ENCODE assay signal across 17 cellular contexts in genomic region chr5:171400169-171400568, GRCh38. TPM values are rescaled to one million over a fixed set of nuclear protein-coding genes. Genes with fewer than 3 reads are reported as not detected.
"Had no signal": no experiment of that assay in that cellular context is flagged by ENCODE, and none has a peak within 500 bp of the region (broad histone marks: within the 10 kb centered on the region; RNA-seq: fewer than 3 reads in every experiment).

No MANE protein-coding gene starts in this region.

- H3K27me3 ChIP-seq: neural progenitor cell, pancreas, transverse colon had no signal

- H3K27ac ChIP-seq: neural progenitor cell, pancreas, skin epidermis, transverse colon had no signal

- ATAC-seq: activated CD4-positive, CD25-positive, alpha-beta regulatory T cell treated with anti-CD3 and anti-CD28 coated beads, Interleukin-2, amount 50 U/mL, for 24 hours; esophagus mucosa; pancreas; stimulated activated memory B cell treated with anti-CD40 and anti-IgM and Interleukin-4, amounts not matched to agents 10 μg/mL and 1 μg/mL and 100 μg/mL, for 72 hours had no signal

- H3K9me3 ChIP-seq: pancreas, transverse colon had no signal

- H3K4me1 ChIP-seq: neural progenitor cell, pancreas had no signal

- H3K9me3 Mint-ChIP-seq: dendritic cell treated with granulocyte-macrophage colony-stimulating factor and Interleukin-4, amounts not matched to agents 40 ng/mL and 50 ng/mL, for 4 days; stimulated activated memory B cell treated with anti-CD40 and anti-IgM and Interleukin-4, amounts not matched to agents 10 μg/mL and 1 μg/mL and 100 μg/mL, for 72 hours; T-helper 2 cell treated with Interferon-gamma antibody and Interleukin-4, amounts not matched to agents 5 μg/mL and 100 μg/mL, for 36 hours had no signal

- H3K27ac Mint-ChIP-seq: brain; dendritic cell treated with granulocyte-macrophage colony-stimulating factor and Interleukin-4, amounts not matched to agents 40 ng/mL and 50 ng/mL, for 4 days; neural progenitor cell; stimulated activated memory B cell treated with anti-CD40 and anti-IgM and Interleukin-4, amounts not matched to agents 10 μg/mL and 1 μg/mL and 100 μg/mL, for 72 hours; T-helper 2 cell treated with Interferon-gamma antibody and Interleukin-4, amounts not matched to agents 5 μg/mL and 100 μg/mL, for 36 hours had no signal

- DNase-seq: activated CD8-positive, alpha-beta memory T cell treated with anti-CD3 and anti-CD28 coated beads for 24 hours; activated naive CD4-positive, alpha-beta T cell treated with Interleukin-2 at 50 U/mL for 16 hours; amygdala; hypothalamus; kidney glomerular epithelial cell; pancreas; substantia nigra; transverse colon had no signal

- H3K4me3 ChIP-seq: neural progenitor cell, pancreas, skin epidermis, transverse colon had no signal

- H3K27me3 Mint-ChIP-seq: dendritic cell treated with granulocyte-macrophage colony-stimulating factor and Interleukin-4, amounts not matched to agents 40 ng/mL and 50 ng/mL, for 4 days; stimulated activated memory B cell treated with anti-CD40 and anti-IgM and Interleukin-4, amounts not matched to agents 10 μg/mL and 1 μg/mL and 100 μg/mL, for 72 hours had no signal

- H3K4me3 Mint-ChIP-seq: brain; dendritic cell treated with granulocyte-macrophage colony-stimulating factor and Interleukin-4, amounts not matched to agents 40 ng/mL and 50 ng/mL, for 4 days; neural progenitor cell; stimulated activated memory B cell treated with anti-CD40 and anti-IgM and Interleukin-4, amounts not matched to agents 10 μg/mL and 1 μg/mL and 100 μg/mL, for 72 hours; T-helper 2 cell treated with Interferon-gamma antibody and Interleukin-4, amounts not matched to agents 5 μg/mL and 100 μg/mL, for 36 hours had no signal

RNA-seq across cellular contexts. Expression of gene FGF18, which starts 19.3 kb away (rescaled TPM):
- polyA plus RNA-seq: liver had no signal
